In the genomic region with DNA sequence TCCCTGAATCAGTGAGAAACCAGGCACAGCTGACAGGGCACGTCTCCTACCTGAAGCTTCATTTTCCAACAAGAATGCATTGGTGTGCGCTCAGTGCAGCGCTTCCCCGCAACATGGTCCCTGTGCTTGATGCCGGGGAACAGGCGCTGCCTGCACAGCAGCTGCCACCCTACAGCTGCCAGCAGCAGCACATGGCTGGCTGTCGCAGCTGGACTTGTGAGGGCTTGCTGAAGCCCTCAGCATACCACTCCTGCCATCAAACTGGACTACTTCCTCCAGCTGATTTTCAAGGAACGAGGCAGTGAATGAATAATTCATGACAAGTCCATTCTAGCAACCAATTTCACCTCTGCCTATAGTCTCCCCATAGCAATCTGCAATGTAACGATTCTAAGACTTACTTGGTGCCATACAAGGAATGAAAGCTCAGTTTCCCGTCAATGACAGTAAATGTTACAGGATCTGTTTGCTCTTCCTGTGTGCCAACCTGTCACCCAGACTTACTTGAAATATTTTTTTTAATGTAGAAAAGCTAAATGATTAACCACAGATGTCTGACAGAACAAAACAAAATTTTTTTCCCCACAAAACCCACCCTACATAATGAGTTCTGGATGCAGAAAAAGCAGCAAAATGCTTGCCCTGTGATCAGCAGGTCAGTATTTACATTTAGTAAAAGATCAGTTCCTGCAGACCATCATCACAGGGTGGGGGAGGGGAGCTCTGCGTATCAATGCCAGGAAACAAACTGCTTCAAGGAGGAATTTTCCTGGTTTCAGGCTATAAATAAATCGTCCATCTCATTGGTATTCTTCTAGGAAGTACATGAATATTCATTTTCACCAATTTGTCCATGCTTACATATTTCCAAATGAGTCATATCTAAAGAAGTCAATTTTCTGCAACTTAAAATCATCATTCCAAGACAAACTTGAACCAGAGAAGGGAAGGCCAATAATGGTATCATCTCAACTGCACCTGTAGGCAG, we compare ENCODE assay signal across 1 cellular context.
A peak's percentile ranks its signal among the peaks of the same experiment; 100 is the strongest.
TF ChIP-seq lines count a peak whose summit lies in the region.

No MANE protein-coding gene starts in this region.

TF ChIP-seq in HepG2, 621 proteins besides CTCF, POLR2A, EP300 and RAD21 (continued from another document):
- TF ChIP-seq, protein P1, sequence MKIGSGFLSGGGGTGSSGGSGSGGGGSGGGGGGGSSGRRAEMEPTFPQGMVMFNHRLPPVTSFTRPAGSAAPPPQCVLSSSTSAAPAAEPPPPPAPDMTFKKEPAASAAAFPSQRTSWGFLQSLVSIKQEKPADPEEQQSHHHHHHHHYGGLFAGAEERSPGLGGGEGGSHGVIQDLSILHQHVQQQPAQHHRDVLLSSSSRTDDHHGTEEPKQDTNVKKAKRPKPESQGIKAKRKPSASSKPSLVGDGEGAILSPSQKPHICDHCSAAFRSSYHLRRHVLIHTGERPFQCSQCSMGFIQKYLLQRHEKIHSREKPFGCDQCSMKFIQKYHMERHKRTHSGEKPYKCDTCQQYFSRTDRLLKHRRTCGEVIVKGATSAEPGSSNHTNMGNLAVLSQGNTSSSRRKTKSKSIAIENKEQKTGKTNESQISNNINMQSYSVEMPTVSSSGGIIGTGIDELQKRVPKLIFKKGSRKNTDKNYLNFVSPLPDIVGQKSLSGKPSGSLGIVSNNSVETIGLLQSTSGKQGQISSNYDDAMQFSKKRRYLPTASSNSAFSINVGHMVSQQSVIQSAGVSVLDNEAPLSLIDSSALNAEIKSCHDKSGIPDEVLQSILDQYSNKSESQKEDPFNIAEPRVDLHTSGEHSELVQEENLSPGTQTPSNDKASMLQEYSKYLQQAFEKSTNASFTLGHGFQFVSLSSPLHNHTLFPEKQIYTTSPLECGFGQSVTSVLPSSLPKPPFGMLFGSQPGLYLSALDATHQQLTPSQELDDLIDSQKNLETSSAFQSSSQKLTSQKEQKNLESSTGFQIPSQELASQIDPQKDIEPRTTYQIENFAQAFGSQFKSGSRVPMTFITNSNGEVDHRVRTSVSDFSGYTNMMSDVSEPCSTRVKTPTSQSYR (CRISPR knock-in tag; IDR thresholded peaks at IDR 0.05; ENCODE audit: borderline replicate concordance), result peak; percentile 86; the same call in 1 of the 2 replicates
- TF ChIP-seq GABPB1 (CRISPR knock-in tag; IDR thresholded peaks at IDR 0.05) (peak; percentile 19; the same call in 1 of the 2 replicates), ZNF607 (CRISPR knock-in tag; IDR thresholded peaks at IDR 0.05; ENCODE audit: borderline replicate concordance) (no peak), ATF7 (IDR thresholded peaks at IDR 0.05) (no peak), ATF7 (CRISPR knock-in tag; IDR thresholded peaks at IDR 0.05) (no peak)
- TF ChIP-seq, protein P2, sequence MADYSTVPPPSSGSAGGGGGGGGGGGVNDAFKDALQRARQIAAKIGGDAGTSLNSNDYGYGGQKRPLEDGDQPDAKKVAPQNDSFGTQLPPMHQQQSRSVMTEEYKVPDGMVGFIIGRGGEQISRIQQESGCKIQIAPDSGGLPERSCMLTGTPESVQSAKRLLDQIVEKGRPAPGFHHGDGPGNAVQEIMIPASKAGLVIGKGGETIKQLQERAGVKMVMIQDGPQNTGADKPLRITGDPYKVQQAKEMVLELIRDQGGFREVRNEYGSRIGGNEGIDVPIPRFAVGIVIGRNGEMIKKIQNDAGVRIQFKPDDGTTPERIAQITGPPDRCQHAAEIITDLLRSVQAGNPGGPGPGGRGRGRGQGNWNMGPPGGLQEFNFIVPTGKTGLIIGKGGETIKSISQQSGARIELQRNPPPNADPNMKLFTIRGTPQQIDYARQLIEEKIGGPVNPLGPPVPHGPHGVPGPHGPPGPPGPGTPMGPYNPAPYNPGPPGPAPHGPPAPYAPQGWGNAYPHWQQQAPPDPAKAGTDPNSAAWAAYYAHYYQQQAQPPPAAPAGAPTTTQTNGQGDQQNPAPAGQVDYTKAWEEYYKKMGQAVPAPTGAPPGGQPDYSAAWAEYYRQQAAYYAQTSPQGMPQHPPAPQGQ (CRISPR knock-in tag; IDR thresholded peaks at IDR 0.05; ENCODE audit: borderline replicate concordance), result no peak
- TF ChIP-seq, protein P3, sequence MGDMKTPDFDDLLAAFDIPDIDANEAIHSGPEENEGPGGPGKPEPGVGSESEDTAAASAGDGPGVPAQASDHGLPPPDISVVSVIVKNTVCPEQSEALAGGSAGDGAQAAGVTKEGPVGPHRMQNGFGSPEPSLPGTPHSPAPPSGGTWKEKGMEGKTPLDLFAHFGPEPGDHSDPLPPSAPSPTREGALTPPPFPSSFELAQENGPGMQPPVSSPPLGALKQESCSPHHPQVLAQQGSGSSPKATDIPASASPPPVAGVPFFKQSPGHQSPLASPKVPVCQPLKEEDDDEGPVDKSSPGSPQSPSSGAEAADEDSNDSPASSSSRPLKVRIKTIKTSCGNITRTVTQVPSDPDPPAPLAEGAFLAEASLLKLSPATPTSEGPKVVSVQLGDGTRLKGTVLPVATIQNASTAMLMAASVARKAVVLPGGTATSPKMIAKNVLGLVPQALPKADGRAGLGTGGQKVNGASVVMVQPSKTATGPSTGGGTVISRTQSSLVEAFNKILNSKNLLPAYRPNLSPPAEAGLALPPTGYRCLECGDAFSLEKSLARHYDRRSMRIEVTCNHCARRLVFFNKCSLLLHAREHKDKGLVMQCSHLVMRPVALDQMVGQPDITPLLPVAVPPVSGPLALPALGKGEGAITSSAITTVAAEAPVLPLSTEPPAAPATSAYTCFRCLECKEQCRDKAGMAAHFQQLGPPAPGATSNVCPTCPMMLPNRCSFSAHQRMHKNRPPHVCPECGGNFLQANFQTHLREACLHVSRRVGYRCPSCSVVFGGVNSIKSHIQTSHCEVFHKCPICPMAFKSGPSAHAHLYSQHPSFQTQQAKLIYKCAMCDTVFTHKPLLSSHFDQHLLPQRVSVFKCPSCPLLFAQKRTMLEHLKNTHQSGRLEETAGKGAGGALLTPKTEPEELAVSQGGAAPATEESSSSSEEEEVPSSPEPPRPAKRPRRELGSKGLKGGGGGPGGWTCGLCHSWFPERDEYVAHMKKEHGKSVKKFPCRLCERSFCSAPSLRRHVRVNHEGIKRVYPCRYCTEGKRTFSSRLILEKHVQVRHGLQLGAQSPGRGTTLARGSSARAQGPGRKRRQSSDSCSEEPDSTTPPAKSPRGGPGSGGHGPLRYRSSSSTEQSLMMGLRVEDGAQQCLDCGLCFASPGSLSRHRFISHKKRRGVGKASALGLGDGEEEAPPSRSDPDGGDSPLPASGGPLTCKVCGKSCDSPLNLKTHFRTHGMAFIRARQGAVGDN (CRISPR knock-in tag; IDR thresholded peaks at IDR 0.05), result peak; percentile 26; the same call in 1 of the 2 replicates
TF ChIP-seq in HepG2: peak in this region for 4.
